ENCODE assay signal across 20 cellular contexts in genomic region chr5:133298447-133298846, GRCh38.
A peak's percentile ranks its signal among the peaks of the same experiment; 100 is the strongest.
DNase-seq lines count a peak whose midpoint lies in the region; ATAC-seq and TF ChIP-seq lines count a peak whose summit lies in the region.
"Had no signal": no experiment of that assay in that cellular context is flagged by ENCODE, and none has a peak within 500 bp of the region (broad histone marks: within the 10 kb centered on the region; RNA-seq: fewer than 3 reads in every experiment).

No MANE protein-coding gene starts in this region.

- no peak for TF ChIP-seq CTCF in HEK293 (tag by site-specific recombination; IDR thresholded peaks at IDR 0.05)

- peak; percentile 63 for ATAC-seq in activated CD8-positive, alpha-beta T cell treated with anti-CD3 and anti-CD28 coated beads, Interleukin-2, amount 10 ng/mL, durations not matched to agents 7 days and 5 days
- no peak for ATAC-seq in GM19351 (IDR thresholded peaks at IDR 0.05; ENCODE audit: unreplicated experiment)
- ATAC-seq in GM18907 (IDR thresholded peaks at IDR 0.05; ENCODE audit: unreplicated experiment) = no peak
- ATAC-seq: activated CD8-positive, alpha-beta memory T cell treated with anti-CD3 and anti-CD28 coated beads, Interleukin-2, amount 10 ng/mL, durations not matched to agents 7 days and 5 days had no signal

- CTCF ChIA-PET in HEK293 (lab: Yijun Ruan, JAX) = interaction anchor here (0.5 kb wide), 1 partner anchor 393 kb away, joined by 3 read pairs; no protein-coding TSS in a partner anchor
- CTCF ChIA-PET in activated CD8-positive, alpha-beta T cell treated with anti-CD3 and anti-CD28 coated beads, Interleukin-2, amount 10 ng/mL, durations not matched to agents 7 days and 5 days (lab: Charles Lee) = interaction anchor here (1.1 kb wide), 1 partner anchor 50 kb away, joined by 3 read pairs; no protein-coding TSS in a partner anchor

- POLR2A ChIA-PET in HEK293 (lab: Yijun Ruan, JAX) = no interaction called here
- POLR2A ChIA-PET in activated CD8-positive, alpha-beta T cell treated with anti-CD3 and anti-CD28 coated beads, Interleukin-2, amount 10 ng/mL, durations not matched to agents 7 days and 5 days (lab: Charles Lee) = no interaction called here

- peaks cover 8% of the 10 kb centered on the region for H3K4me1 ChIP-seq in HEK293 (ENCODE audit: control insufficient read depth, insufficient read depth, low read length)
- H3K4me1 ChIP-seq: Peyer's patch had no signal

- no peaks in the 10 kb centered on the region for H3K9me3 Mint-ChIP-seq in activated CD8-positive, alpha-beta T cell treated with anti-CD3 and anti-CD28 coated beads, Interleukin-2, amount 10 ng/mL, durations not matched to agents 7 days and 5 days (ENCODE audit: insufficient read depth)

- H3K4me1 Mint-ChIP-seq in activated CD8-positive, alpha-beta T cell treated with anti-CD3 and anti-CD28 coated beads, Interleukin-2, amount 10 ng/mL, durations not matched to agents 7 days and 5 days (ENCODE audit: low read depth) = peaks cover 9% of the 10 kb centered on the region
- H3K4me1 Mint-ChIP-seq: activated CD8-positive, alpha-beta memory T cell treated with anti-CD3 and anti-CD28 coated beads, Interleukin-2, amount 10 ng/mL, durations not matched to agents 7 days and 5 days had no signal

- no peaks in the 10 kb centered on the region for H3K27me3 Mint-ChIP-seq in activated CD8-positive, alpha-beta T cell treated with anti-CD3 and anti-CD28 coated beads, Interleukin-2, amount 10 ng/mL, durations not matched to agents 7 days and 5 days (ENCODE audit: low read depth)

- no peaks in the 10 kb centered on the region for H3K36me3 Mint-ChIP-seq in activated CD8-positive, alpha-beta T cell treated with anti-CD3 and anti-CD28 coated beads, Interleukin-2, amount 10 ng/mL, durations not matched to agents 7 days and 5 days (ENCODE audit: low read depth)
- H3K36me3 Mint-ChIP-seq: activated CD8-positive, alpha-beta memory T cell treated with anti-CD3 and anti-CD28 coated beads, Interleukin-2, amount 10 ng/mL, durations not matched to agents 7 days and 5 days had no signal

- H3K36me3 ChIP-seq in HEK293 (ENCODE audit: control insufficient read depth in 2 of 2, insufficient read depth in 1 of 2, low read length in 2 of 2) = no peaks in the 10 kb centered on the region
- H3K36me3 ChIP-seq: Peyer's patch had no signal

- H3K27ac Mint-ChIP-seq in activated CD8-positive, alpha-beta T cell treated with anti-CD3 and anti-CD28 coated beads, Interleukin-2, amount 10 ng/mL, durations not matched to agents 7 days and 5 days = no peak overlapping the region
- H3K27ac Mint-ChIP-seq: activated CD8-positive, alpha-beta memory T cell treated with anti-CD3 and anti-CD28 coated beads, Interleukin-2, amount 10 ng/mL, durations not matched to agents 7 days and 5 days had no signal

- no peak overlapping the region for H3K4me3 ChIP-seq in HEK293 (ENCODE audit: low read depth, low read length)
- H3K4me3 ChIP-seq: Peyer's patch had no signal

- H3K9me3 ChIP-seq in HEK293 (ENCODE audit: control insufficient read depth, insufficient read depth, low read depth, low read length) = no peaks in the 10 kb centered on the region
- H3K9me3 ChIP-seq: Peyer's patch had no signal

- H3K4me3 Mint-ChIP-seq in activated CD8-positive, alpha-beta T cell treated with anti-CD3 and anti-CD28 coated beads, Interleukin-2, amount 10 ng/mL, durations not matched to agents 7 days and 5 days = no peak overlapping the region
- H3K4me3 Mint-ChIP-seq: activated CD8-positive, alpha-beta memory T cell treated with anti-CD3 and anti-CD28 coated beads, Interleukin-2, amount 10 ng/mL, durations not matched to agents 7 days and 5 days had no signal

- peak; percentile 51 for DNase-seq in activated CD4-positive, alpha-beta T cell treated with anti-CD3 and anti-CD28 coated beads for 48 hours
- no peak for DNase-seq in activated CD4-positive, alpha-beta T cell treated with anti-CD3 and anti-CD28 coated beads, Interleukin-2, amount 50 U/mL, for 1 hour
- peak; percentile 34 for DNase-seq in activated CD8-positive, alpha-beta T cell treated with anti-CD3 and anti-CD28 coated beads, Interleukin-2, amount 10 ng/mL, durations not matched to agents 7 days and 5 days
- DNase-seq in stimulated activated CD4-positive, alpha-beta T cell treated with anti-CD3 and anti-CD28 coated beads, Interleukin-4, amount 100 ng/mL, for 1 hour = peak; percentile 11
- no peak for DNase-seq in ecto neural progenitor cell (ENCODE audit: low spot score)
- DNase-seq: activated CD8-positive, alpha-beta memory T cell treated with anti-CD3 and anti-CD28 coated beads, Interleukin-2, amount 10 ng/mL, durations not matched to agents 7 days and 5 days; activated gamma-delta T cell; aorta; dermis blood vessel endothelial cell; GOT3; Kasumi-1; NCI-H1048; NCI-H2029 treated with DMSO at 0.1 percent for 48 hours; NCI-H345; NK-92 treated with Interleukin-12 subunit alpha and Interleukin-12 subunit beta, amount 100 ng/mL, for 24 hours; Peyer's patch; trophoblast cell had no signal

- no peak overlapping the region for H3K27ac ChIP-seq in HEK293 (ENCODE audit: extremely low read depth, low read depth, low read length)
- H3K27ac ChIP-seq: Peyer's patch had no signal

TF ChIP-seq in HEK293, 187 proteins besides CTCF, POLR2A, EP300 and RAD21:
- TF ChIP-seq OVOL3 (tag by site-specific recombination; IDR thresholded peaks at IDR 0.05) (no peak), ZNF433 (tag by site-specific recombination; IDR thresholded peaks at IDR 0.05; ENCODE audit: low read depth) (no peak), ZNF621 (tag by site-specific recombination; IDR thresholded peaks at IDR 0.05) (no peak), SCRT2 (tag by site-specific recombination; IDR thresholded peaks at IDR 0.05) (peak; percentile 51; the same call in 1 of the 2 replicates), ZSCAN4 (tag by site-specific recombination; IDR thresholded peaks at IDR 0.05) (no peak), ZNF280D (tag by site-specific recombination; IDR thresholded peaks at IDR 0.05) (no peak)

Comparison
In these comparisons a context has a peak if more than half of its experiments do, and no peak if none do; other contexts are left out.
1. DNase-seq: peak in activated CD4-positive, alpha-beta T cell treated with anti-CD3 and anti-CD28 coated beads for 48 hours (single experiment), activated CD8-positive, alpha-beta T cell treated with anti-CD3 and anti-CD28 coated beads, Interleukin-2, amount 10 ng/mL, durations not matched to agents 7 days and 5 days (single experiment) and stimulated activated CD4-positive, alpha-beta T cell treated with anti-CD3 and anti-CD28 coated beads, Interleukin-4, amount 100 ng/mL, for 1 hour (single experiment); none in activated CD4-positive, alpha-beta T cell treated with anti-CD3 and anti-CD28 coated beads, Interleukin-2, amount 50 U/mL, for 1 hour (single experiment) and ecto neural progenitor cell (single experiment).